1 cellular context compared by ENCODE assay signal in the genomic region with DNA sequence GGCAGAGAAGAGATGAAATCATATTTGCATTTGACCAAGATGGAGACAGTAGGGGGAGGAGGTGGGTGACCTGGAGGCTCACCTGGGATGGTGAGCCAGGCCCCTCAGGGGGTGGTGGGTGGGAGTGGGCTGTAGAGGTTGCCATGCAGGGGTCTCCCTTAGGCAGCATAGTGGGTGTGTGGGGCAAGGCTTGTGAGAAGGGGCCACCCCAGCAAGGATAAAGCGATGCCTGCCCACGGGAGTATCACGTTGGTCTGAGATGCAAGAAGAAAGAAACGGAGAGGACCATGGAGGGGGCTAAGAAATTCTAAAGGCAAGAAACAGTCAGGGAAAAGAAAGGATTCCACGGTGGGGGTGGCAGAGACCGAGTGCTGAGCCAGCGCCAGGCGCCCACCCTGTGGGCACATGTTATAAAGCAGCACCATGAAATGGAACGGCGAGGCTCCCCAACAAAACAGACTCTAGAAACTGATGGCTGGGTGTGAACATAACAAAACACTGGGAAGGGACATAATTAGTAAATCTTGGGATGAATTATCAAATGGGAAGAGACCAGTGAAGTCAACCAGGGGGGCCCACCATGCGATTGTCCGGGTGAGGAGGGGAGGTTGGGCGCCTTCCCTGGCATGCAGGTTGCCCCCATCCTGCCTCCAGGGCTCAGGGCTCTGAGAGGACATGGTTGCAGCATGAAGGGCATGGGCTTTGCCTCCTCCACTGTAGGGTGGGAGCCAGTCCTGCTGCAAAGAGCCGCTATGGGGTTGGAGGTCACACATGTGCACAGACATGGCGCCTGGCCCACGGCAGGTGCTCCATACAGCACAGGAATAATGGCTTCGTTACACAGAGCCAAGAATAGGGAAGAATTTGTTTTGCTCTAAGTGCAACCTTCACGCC.
TF ChIP-seq lines count a peak whose summit lies in the region.

No MANE protein-coding gene starts in this region.

TF ChIP-seq in A549, 52 proteins besides CTCF, POLR2A, EP300 and RAD21 (continued from another document):
- TF ChIP-seq, protein P1, sequence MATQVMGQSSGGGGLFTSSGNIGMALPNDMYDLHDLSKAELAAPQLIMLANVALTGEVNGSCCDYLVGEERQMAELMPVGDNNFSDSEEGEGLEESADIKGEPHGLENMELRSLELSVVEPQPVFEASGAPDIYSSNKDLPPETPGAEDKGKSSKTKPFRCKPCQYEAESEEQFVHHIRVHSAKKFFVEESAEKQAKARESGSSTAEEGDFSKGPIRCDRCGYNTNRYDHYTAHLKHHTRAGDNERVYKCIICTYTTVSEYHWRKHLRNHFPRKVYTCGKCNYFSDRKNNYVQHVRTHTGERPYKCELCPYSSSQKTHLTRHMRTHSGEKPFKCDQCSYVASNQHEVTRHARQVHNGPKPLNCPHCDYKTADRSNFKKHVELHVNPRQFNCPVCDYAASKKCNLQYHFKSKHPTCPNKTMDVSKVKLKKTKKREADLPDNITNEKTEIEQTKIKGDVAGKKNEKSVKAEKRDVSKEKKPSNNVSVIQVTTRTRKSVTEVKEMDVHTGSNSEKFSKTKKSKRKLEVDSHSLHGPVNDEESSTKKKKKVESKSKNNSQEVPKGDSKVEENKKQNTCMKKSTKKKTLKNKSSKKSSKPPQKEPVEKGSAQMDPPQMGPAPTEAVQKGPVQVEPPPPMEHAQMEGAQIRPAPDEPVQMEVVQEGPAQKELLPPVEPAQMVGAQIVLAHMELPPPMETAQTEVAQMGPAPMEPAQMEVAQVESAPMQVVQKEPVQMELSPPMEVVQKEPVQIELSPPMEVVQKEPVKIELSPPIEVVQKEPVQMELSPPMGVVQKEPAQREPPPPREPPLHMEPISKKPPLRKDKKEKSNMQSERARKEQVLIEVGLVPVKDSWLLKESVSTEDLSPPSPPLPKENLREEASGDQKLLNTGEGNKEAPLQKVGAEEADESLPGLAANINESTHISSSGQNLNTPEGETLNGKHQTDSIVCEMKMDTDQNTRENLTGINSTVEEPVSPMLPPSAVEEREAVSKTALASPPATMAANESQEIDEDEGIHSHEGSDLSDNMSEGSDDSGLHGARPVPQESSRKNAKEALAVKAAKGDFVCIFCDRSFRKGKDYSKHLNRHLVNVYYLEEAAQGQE (IDR thresholded peaks at IDR 0.05) = no peak
- no peak for TF ChIP-seq RARB (CRISPR knock-in tag; IDR thresholded peaks at IDR 0.05)
- TF ChIP-seq NFE2L2 (conservative IDR thresholded peaks at IDR 0.05; ENCODE audit: low read length) = no peak
- no peak for TF ChIP-seq ZC3H11A (IDR thresholded peaks at IDR 0.05)
- TF ChIP-seq ZSCAN20 (CRISPR knock-in tag; IDR thresholded peaks at IDR 0.05) = no peak
- no peak for TF ChIP-seq BHLHE40 (IDR thresholded peaks at IDR 0.05; ENCODE audit: low read depth, low read length)
- no peak for TF ChIP-seq KDM5A (IDR thresholded peaks at IDR 0.05)
- TF ChIP-seq, protein P2, sequence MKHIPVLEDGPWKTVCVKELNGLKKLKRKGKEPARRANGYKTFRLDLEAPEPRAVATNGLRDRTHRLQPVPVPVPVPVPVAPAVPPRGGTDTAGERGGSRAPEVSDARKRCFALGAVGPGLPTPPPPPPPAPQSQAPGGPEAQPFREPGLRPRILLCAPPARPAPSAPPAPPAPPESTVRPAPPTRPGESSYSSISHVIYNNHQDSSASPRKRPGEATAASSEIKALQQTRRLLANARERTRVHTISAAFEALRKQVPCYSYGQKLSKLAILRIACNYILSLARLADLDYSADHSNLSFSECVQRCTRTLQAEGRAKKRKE (CRISPR knock-in tag; IDR thresholded peaks at IDR 0.05; ENCODE audit: low read depth) = no peak
- no peak for TF ChIP-seq POLR2AphosphoS2 (conservative IDR thresholded peaks at IDR 0.05; ENCODE audit: low read length)
